8 cellular contexts compared by ENCODE assay signal in genomic region chr6:118650500-118651281, GRCh38. TPM values are rescaled to one million over a fixed set of nuclear protein-coding genes. Genes with fewer than 3 reads are reported as not detected.
DNase-seq lines count a peak whose midpoint lies in the region; ATAC-seq and TF ChIP-seq lines count a peak whose summit lies in the region.

No MANE protein-coding gene starts in this region.

- TF ChIP-seq CTCF in AG09309 (IDR thresholded peaks at IDR 0.05; ENCODE audit: control insufficient read depth, insufficient read depth, low read depth, low read length, missing control alignments): no peak
- no peak for TF ChIP-seq CTCF in fibroblast of mammary gland (conservative IDR thresholded peaks at IDR 0.05; ENCODE audit: control insufficient read depth, insufficient read depth, low read depth, low read length)
- peak; percentile 28 to 45 (median 30) for TF ChIP-seq CTCF in nephron (IDR thresholded peaks at IDR 0.05; ENCODE audit: unreplicated experiment in 3 of 3)
- peak in 2 of 5 experiments; percentile 11 to 32 for TF ChIP-seq CTCF in transverse colon (IDR thresholded peaks at IDR 0.05)

- intact Hi-C loops in transverse colon (cut with DNase I; ENCODE audit: low total_unique reads): no loop called here

- H3K27me3 Mint-ChIP-seq in nephron (ENCODE audit: low read depth): no peaks in the 10 kb centered on the region

- TF ChIP-seq POLR2A in transverse colon (IDR thresholded peaks at IDR 0.05): peak; percentile 42

- H3K9ac ChIP-seq in NT2/D1 (ENCODE audit: insufficient read length, low read depth): peak overlapping the region; percentile 90

- peak overlapping the region; percentile 88 to 97 (median 95) for H3K4me3 Mint-ChIP-seq in nephron

- TF ChIP-seq EP300 in transverse colon (IDR thresholded peaks at IDR 0.05; ENCODE audit: low read depth): no peak

- H3K4me1 Mint-ChIP-seq in nephron: peaks cover 17% of the 10 kb centered on the region

- no peaks in the 10 kb centered on the region for H3K36me3 ChIP-seq in NT2/D1 (ENCODE audit: insufficient read depth, insufficient read length, low read length)
- no peaks in the 10 kb centered on the region for H3K36me3 ChIP-seq in transverse colon

- no peaks in the 10 kb centered on the region for H3K36me3 Mint-ChIP-seq in nephron (ENCODE audit: low read depth)

- no peaks in the 10 kb centered on the region for H3K9me3 ChIP-seq in NT2/D1 (ENCODE audit: insufficient read depth, low read length)
- H3K9me3 ChIP-seq in transverse colon: no peaks in the 10 kb centered on the region

- peak overlapping the region; percentile 64 for H3K4me3 ChIP-seq in AG09309 (ENCODE audit: control insufficient read depth, low read depth, low read length)
- peak overlapping the region; percentile 66 for H3K4me3 ChIP-seq in NT2/D1 (ENCODE audit: insufficient read length, low read depth)
- H3K4me3 ChIP-seq in fibroblast of mammary gland (ENCODE audit: control insufficient read depth, low read depth, low read length): peak overlapping the region; percentile 80
- peak overlapping the region; percentile 62 to 91 (median 80) for H3K4me3 ChIP-seq in transverse colon

- peak overlapping the region; percentile 87 to 99 (median 96) for H3K27ac ChIP-seq in transverse colon

- peak overlapping the region; percentile 86 to 95 (median 93) for H3K27ac Mint-ChIP-seq in nephron

- ATAC-seq in GM18519 (IDR thresholded peaks at IDR 0.05; ENCODE audit: low FRiP score, unreplicated experiment): peak; percentile 23
- ATAC-seq in HG03025 (IDR thresholded peaks at IDR 0.05; ENCODE audit: low FRiP score, unreplicated experiment): peak; percentile 51

- H3K27me3 ChIP-seq in NT2/D1 (ENCODE audit: insufficient read depth, insufficient read length): no peaks in the 10 kb centered on the region
- peaks cover 13% of the 10 kb centered on the region for H3K27me3 ChIP-seq in transverse colon

- H3K4me1 ChIP-seq in NT2/D1 (ENCODE audit: insufficient read depth, insufficient read length): no peaks in the 10 kb centered on the region
- peaks cover 5 to 23% (median 8%) of the 10 kb centered on the region in 4 donors for H3K4me1 ChIP-seq in transverse colon

- no peaks in the 10 kb centered on the region for H3K9me3 Mint-ChIP-seq in nephron

- DNase-seq in AG09309 (ENCODE audit: low read depth) (no peak), NT2/D1 (ENCODE audit: low read depth, low spot score) (no peak), fibroblast of mammary gland (ENCODE audit: low read depth) (peak; percentile 45), transverse colon (peak; percentile 44)
- DNase-seq in activated T-helper 1 cell treated with anti-CD3 and anti-CD28 coated beads, Interleukin-2, amount 50 U/mL, for 16 hours (ENCODE audit: low read depth in 1 of 2, low spot score in 1 of 2): peak; percentile 9 to 22

- WGBS in transverse colon (ENCODE audit: low coverage in 1 of 2), 2 donors: 0% methylated on average over 70 of the region's 88 CpGs; no CpG with 5 or more reads in 1 of the 2 donors

- in situ Hi-C loops in transverse colon (cut with MboI; ENCODE audit: low pct_ligation_motif_present in 1 of 4, low pct_unique_long_range_greater_than_20kb in 1 of 4, low sequenced_read_pairs in 3 of 4): no loop called here

RNA-seq across cellular contexts. Expression of gene CEP85L, which starts 0.7 kb away (rescaled TPM):
- 10 to 100 TPM in 1 of 4 donors, 1 to 10 TPM in 3; 5.3 to 10.5 (median 8.7) TPM for total RNA-seq in transverse colon

Comparison
In these comparisons a context has a peak if more than half of its experiments do, and no peak if none do; other contexts are left out.
1. DNase-seq: peak in activated T-helper 1 cell treated with anti-CD3 and anti-CD28 coated beads, Interleukin-2, amount 50 U/mL, for 16 hours (2 of 2), fibroblast of mammary gland (single experiment) and transverse colon (single experiment); none in AG09309 (single experiment) and NT2/D1 (single experiment).
2. CTCF ChIP-seq: peak in nephron (3 of 3); none in AG09309 (single experiment) and fibroblast of mammary gland (single experiment).
3. Peak in every context shown above with its lines, with median percentiles within 50 percentile points of each other: H3K4me3 ChIP-seq.